Comparison of ENCODE assay signal across 10 cellular contexts in the genomic region with DNA sequence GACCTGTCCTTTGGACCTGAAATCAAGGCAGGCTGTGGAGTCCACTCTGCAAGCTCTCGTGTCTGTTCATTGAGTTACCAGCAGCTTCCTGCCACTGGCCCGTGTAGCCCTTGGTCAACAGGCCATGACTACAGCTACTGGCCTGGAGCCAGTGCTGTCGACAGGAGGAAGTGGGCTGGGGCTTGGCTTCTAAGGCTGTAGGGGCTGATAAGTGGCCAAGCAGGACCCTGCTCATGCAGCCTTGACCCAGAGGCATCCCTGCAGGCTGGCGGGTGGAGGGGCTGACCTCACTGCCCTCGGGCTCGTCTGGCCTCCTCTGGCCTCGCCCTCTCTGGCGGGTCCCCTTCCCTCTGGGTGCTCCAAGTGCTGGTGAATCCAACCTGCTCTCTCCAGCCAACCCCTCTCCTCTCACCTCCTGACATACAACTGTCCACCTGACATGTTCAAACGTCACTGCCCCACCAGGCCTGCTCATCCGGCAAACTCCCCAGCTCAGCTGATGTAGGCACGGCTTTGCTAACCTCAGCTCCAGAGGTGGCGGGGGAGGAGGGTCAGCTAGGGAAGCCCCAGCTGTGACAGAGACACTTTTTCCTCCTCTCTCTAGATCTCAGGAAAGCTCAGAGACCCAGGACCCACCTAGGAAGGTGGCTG.
DNase-seq lines count a peak whose midpoint lies in the region; TF ChIP-seq lines count a peak whose summit lies in the region.
"Had no signal": no experiment of that assay in that cellular context is flagged by ENCODE, and none has a peak within 500 bp of the region (broad histone marks: within the 10 kb centered on the region; RNA-seq: fewer than 3 reads in every experiment).

No MANE protein-coding gene starts in this region.

- H3K27ac ChIP-seq in stomach smooth muscle (ENCODE audit: low read length), result peak overlapping the region; percentile 31

- TF ChIP-seq CTCF in GM20000 (IDR thresholded peaks at IDR 0.05; ENCODE audit: extremely low read depth, missing control alignments) (no peak), kidney epithelial cell (IDR thresholded peaks at IDR 0.05; ENCODE audit: insufficient read depth, low read length, poor library complexity, severe bottlenecking) (no peak)

- DNase-seq in GM20000 (ENCODE audit: low spot score) (peak; percentile 35), amniotic epithelial cell (ENCODE audit: low read depth) (peak; percentile 77), kidney epithelial cell (ENCODE audit: low read depth) (peak; percentile 59), GM19238 (ENCODE audit: insufficient read length, low spot score) (no peak), SIG-M5 treated with dmso at 0.1 percent for 504 hours (lab: John Stamatoyannopoulos, UW; ENCODE audit: unreplicated experiment) (no peak), G401 (ENCODE audit: low spot score) (no peak)
- no peak for DNase-seq in activated CD4-positive, alpha-beta T cell treated with anti-CD3 and anti-CD28 coated beads, Interleukin-2, amount 50 U/mL, for 1 hour
- DNase-seq: activated CD4-positive, alpha-beta T cell treated with anti-CD3 and anti-CD28 coated beads for 36 hours; effector CD8-positive, alpha-beta T cell had no signal

- H3K36me3 ChIP-seq in kidney epithelial cell (ENCODE audit: control insufficient read depth, insufficient read depth, low read length) (no peaks in the 10 kb centered on the region), stomach smooth muscle (ENCODE audit: control insufficient read depth in 2 of 2, insufficient read depth in 2 of 2, low read length in 2 of 2) (no peaks in the 10 kb centered on the region)

- no peak overlapping the region for H3K9ac ChIP-seq in stomach smooth muscle (ENCODE audit: low read length in 2 of 2)

- in situ Hi-C loops in G401 (cut with HindIII; ENCODE audit: low sequenced_read_pairs), result no loop called here

- H3K9me3 ChIP-seq in stomach smooth muscle (ENCODE audit: control insufficient read depth in 2 of 2, low read length in 2 of 2), result no peaks in the 10 kb centered on the region

- H3K4me3 ChIP-seq in kidney epithelial cell (ENCODE audit: low read depth, low read length) (no peak overlapping the region), stomach smooth muscle (ENCODE audit: low read length in 2 of 2) (peak overlapping the region in 1 of 2 donors; percentile 55)

- no peaks in the 10 kb centered on the region for H3K27me3 ChIP-seq in kidney epithelial cell (ENCODE audit: control insufficient read depth, insufficient read depth, low read length)
- H3K27me3 ChIP-seq in stomach smooth muscle (ENCODE audit: control insufficient read depth in 1 of 2, insufficient read depth in 2 of 2, low read length in 2 of 2), result no peaks in the 10 kb centered on the region

- peaks cover 61% of the 10 kb centered on the region for H3K4me1 ChIP-seq in stomach smooth muscle (ENCODE audit: control insufficient read depth, insufficient read depth, low read length)

Comparison
In these comparisons a context has a peak if more than half of its experiments do, and no peak if none do; other contexts are left out.
1. DNase-seq: peak in GM20000 (single experiment), amniotic epithelial cell (single experiment) and kidney epithelial cell (single experiment); none in GM19238 (single experiment), activated CD4-positive, alpha-beta T cell treated with anti-CD3 and anti-CD28 coated beads, Interleukin-2, amount 50 U/mL, for 1 hour (single experiment), SIG-M5 treated with dmso at 0.1 percent for 504 hours (single experiment) and G401 (single experiment).